ENCODE assay signal across 16 cellular contexts in the genomic region with DNA sequence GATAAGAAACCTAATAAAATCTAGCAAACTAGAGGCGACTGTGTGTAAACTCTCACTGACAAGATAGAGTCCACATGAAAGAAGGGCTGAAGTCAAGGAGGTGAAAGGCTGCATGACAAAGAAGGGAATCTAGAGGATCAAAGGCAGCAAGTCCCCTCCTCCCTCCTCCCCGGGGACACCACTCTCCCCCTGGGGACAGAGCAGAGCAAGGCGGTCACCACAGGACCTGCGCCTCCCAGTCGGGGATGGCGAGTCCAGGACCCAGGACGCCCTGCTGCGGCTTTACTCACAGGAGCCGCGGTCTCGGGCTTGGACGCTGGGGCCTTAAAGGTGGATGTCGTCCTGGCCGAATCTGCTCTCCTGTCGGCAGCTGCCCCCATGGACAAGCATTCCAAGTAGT.
"Had no signal": no experiment of that assay in that cellular context is flagged by ENCODE, and none has a peak within 500 bp of the region (broad histone marks: within the 10 kb centered on the region; RNA-seq: fewer than 3 reads in every experiment).

No MANE protein-coding gene starts in this region.

- H3K27ac Mint-ChIP-seq: activated CD4-positive, alpha-beta memory T cell treated with anti-CD3 and anti-CD28 coated beads for 36 hours; activated CD4-positive, alpha-beta T cell treated with anti-CD3 and anti-CD28 coated beads for 36 hours; activated naive CD8-positive, alpha-beta T cell treated with anti-CD3 and anti-CD28 coated beads for 36 hours; activated T-helper 17 cell treated with anti-CD3 and anti-CD28 coated beads, Interleukin-2, amount 50 U/mL, for 72 hours; dendritic cell treated with granulocyte-macrophage colony-stimulating factor and Interleukin-4, amounts not matched to agents 40 ng/mL and 50 ng/mL, for 4 days; memory B cell; stimulated activated naive B cell treated with anti-CD40 and anti-IgM and Interleukin-4, amounts not matched to agents 10 μg/mL and 1 μg/mL and 100 μg/mL, for 72 hours had no signal

- H3K4me1 ChIP-seq: esophagus squamous epithelium, parathyroid adenoma had no signal

- H2AFZ ChIP-seq: parathyroid adenoma had no signal

- H3K36me3 ChIP-seq: thoracic aorta had no signal

- H3K79me2 ChIP-seq: parathyroid adenoma had no signal

- H3K9me3 ChIP-seq: esophagus squamous epithelium, mucosa of descending colon, thoracic aorta had no signal

- H3K4me3 Mint-ChIP-seq: activated CD4-positive, alpha-beta memory T cell treated with anti-CD3 and anti-CD28 coated beads for 36 hours; activated CD4-positive, alpha-beta T cell treated with anti-CD3 and anti-CD28 coated beads for 36 hours; activated naive CD8-positive, alpha-beta T cell treated with anti-CD3 and anti-CD28 coated beads for 36 hours; activated T-helper 17 cell treated with anti-CD3 and anti-CD28 coated beads, Interleukin-2, amount 50 U/mL, for 72 hours; dendritic cell treated with granulocyte-macrophage colony-stimulating factor and Interleukin-4, amounts not matched to agents 40 ng/mL and 50 ng/mL, for 4 days; memory B cell; naive B cell; stimulated activated naive B cell treated with anti-CD40 and anti-IgM and Interleukin-4, amounts not matched to agents 10 μg/mL and 1 μg/mL and 100 μg/mL, for 72 hours had no signal

- H3K36me3 Mint-ChIP-seq: activated CD4-positive, alpha-beta memory T cell treated with anti-CD3 and anti-CD28 coated beads for 36 hours; activated naive CD8-positive, alpha-beta T cell treated with anti-CD3 and anti-CD28 coated beads for 36 hours had no signal

- H3K27me3 ChIP-seq: esophagus squamous epithelium had no signal

- DNase-seq: activated CD4-positive, alpha-beta memory T cell treated with anti-CD3 and anti-CD28 coated beads for 36 hours; activated CD4-positive, alpha-beta T cell treated with anti-CD3 and anti-CD28 coated beads for 36 hours; activated naive CD4-positive, alpha-beta T cell; activated naive CD8-positive, alpha-beta T cell treated with anti-CD3 and anti-CD28 coated beads for 36 hours; amniotic stem cell; effector CD8-positive, alpha-beta T cell; esophagus squamous epithelium; left ventricle myocardium superior; naive B cell; stimulated activated naive B cell treated with anti-CD40 and anti-IgM and Interleukin-4, amounts not matched to agents 10 μg/mL and 1 μg/mL and 100 μg/mL, for 72 hours had no signal

- H3K9ac ChIP-seq: parathyroid adenoma had no signal

- H3K9me3 Mint-ChIP-seq: activated CD4-positive, alpha-beta memory T cell treated with anti-CD3 and anti-CD28 coated beads for 36 hours; activated naive CD8-positive, alpha-beta T cell treated with anti-CD3 and anti-CD28 coated beads for 36 hours; activated T-helper 17 cell treated with anti-CD3 and anti-CD28 coated beads, Interleukin-2, amount 50 U/mL, for 72 hours; dendritic cell treated with granulocyte-macrophage colony-stimulating factor and Interleukin-4, amounts not matched to agents 40 ng/mL and 50 ng/mL, for 4 days; memory B cell; naive B cell; stimulated activated naive B cell treated with anti-CD40 and anti-IgM and Interleukin-4, amounts not matched to agents 10 μg/mL and 1 μg/mL and 100 μg/mL, for 72 hours had no signal

- H3K27ac ChIP-seq: esophagus squamous epithelium, parathyroid adenoma, thoracic aorta had no signal

- H3K4me1 Mint-ChIP-seq: activated CD4-positive, alpha-beta T cell treated with anti-CD3 and anti-CD28 coated beads for 36 hours; activated naive CD8-positive, alpha-beta T cell treated with anti-CD3 and anti-CD28 coated beads for 36 hours; activated T-helper 17 cell treated with anti-CD3 and anti-CD28 coated beads, Interleukin-2, amount 50 U/mL, for 72 hours; memory B cell had no signal

- H3K27me3 Mint-ChIP-seq: activated CD4-positive, alpha-beta memory T cell treated with anti-CD3 and anti-CD28 coated beads for 36 hours; activated CD4-positive, alpha-beta T cell treated with anti-CD3 and anti-CD28 coated beads for 36 hours; activated naive CD8-positive, alpha-beta T cell treated with anti-CD3 and anti-CD28 coated beads for 36 hours; activated T-helper 17 cell treated with anti-CD3 and anti-CD28 coated beads, Interleukin-2, amount 50 U/mL, for 72 hours; dendritic cell treated with granulocyte-macrophage colony-stimulating factor and Interleukin-4, amounts not matched to agents 40 ng/mL and 50 ng/mL, for 4 days; stimulated activated naive B cell treated with anti-CD40 and anti-IgM and Interleukin-4, amounts not matched to agents 10 μg/mL and 1 μg/mL and 100 μg/mL, for 72 hours had no signal

- ATAC-seq: activated CD4-positive, alpha-beta T cell treated with anti-CD3 and anti-CD28 coated beads for 36 hours; activated T-helper 17 cell treated with anti-CD3 and anti-CD28 coated beads, Interleukin-2, amount 50 U/mL, for 72 hours; left ventricle myocardium superior; mucosa of descending colon; stimulated activated naive B cell treated with anti-CD40 and anti-IgM and Interleukin-4, amounts not matched to agents 10 μg/mL and 1 μg/mL and 100 μg/mL, for 72 hours had no signal

- H3K4me3 ChIP-seq: esophagus squamous epithelium, mucosa of descending colon, thoracic aorta had no signal
